Comparison of ENCODE assay signal across 17 cellular contexts in the genomic region with DNA sequence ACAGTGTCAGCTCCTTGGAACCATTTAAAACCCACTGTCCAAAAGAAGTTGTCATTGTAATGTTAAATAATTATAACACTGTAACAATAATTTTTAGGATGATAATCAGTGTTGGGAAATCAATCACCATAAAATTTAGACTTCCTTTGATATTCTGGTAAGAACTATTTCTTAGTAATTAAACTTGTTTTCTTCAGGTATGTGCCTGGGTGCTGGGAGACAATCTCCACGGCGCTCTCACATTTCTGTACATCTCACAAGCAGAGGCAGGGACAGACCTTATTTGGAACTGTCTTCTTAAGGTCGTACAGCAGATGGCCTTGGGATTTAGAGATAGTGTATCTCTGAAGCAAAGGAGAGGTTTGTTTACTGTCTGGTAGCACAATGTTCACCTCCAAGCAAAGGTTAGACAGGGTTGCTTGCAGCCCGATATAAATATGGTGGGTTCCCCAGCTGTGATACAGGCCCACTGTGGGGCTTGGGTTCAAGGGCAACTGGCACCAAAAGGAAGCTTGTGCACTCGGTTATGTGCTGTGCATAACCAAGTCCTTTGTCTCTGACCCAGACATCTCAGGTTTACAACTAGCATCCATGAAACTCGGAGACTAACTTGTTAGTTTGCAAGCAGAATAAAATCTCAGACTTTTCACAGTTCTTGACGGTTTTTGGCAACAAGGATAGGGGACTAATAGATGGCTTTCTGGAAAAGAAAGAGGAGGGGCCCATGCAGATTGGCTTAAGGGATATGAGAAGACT.
A peak's percentile ranks its signal among the peaks of the same experiment; 100 is the strongest.
DNase-seq lines count a peak whose midpoint lies in the region; ATAC-seq, FAIRE-seq and TF ChIP-seq lines count a peak whose summit lies in the region.
"Had no signal": no experiment of that assay in that cellular context is flagged by ENCODE, and none has a peak within 500 bp of the region (broad histone marks: within the 10 kb centered on the region; RNA-seq: fewer than 3 reads in every experiment).

No MANE protein-coding gene starts in this region.

- no peak overlapping the region for H3K4me2 ChIP-seq in IMR-90 (ENCODE audit: low read depth, low read length)

- no peaks in the 10 kb centered on the region for H4K20me1 ChIP-seq in IMR-90 (ENCODE audit: insufficient read depth, low read length)

- no peak overlapping the region for H3K14ac ChIP-seq in IMR-90 (replicated peaks; ENCODE audit: low read depth, low read length)

- H3K27ac Mint-ChIP-seq in stimulated activated memory B cell treated with anti-CD40 and anti-IgM and Interleukin-4, amounts not matched to agents 10 μg/mL and 1 μg/mL and 100 μg/mL, for 72 hours = peak overlapping the region; percentile 39
- H3K27ac Mint-ChIP-seq: B cell; CD4-positive, alpha-beta T cell; IgD-negative memory B cell had no signal

- H3K9me1 ChIP-seq in IMR-90 (ENCODE audit: insufficient read depth, low read length) = no peaks in the 10 kb centered on the region

- no peak for TF ChIP-seq POLR2A in IMR-90 (IDR thresholded peaks at IDR 0.05; ENCODE audit: low read depth, low read length)
- no peak for TF ChIP-seq POLR2A in GM12891 (IDR thresholded peaks at IDR 0.05; ENCODE audit: low read depth, low read length)

- H4K91ac ChIP-seq in IMR-90 (ENCODE audit: insufficient read depth, low read depth, low read length) = no peak overlapping the region

- H3K4me1 ChIP-seq in cardiac muscle cell (ENCODE audit: low read depth) = peaks cover 22% of the 10 kb centered on the region
- no peaks in the 10 kb centered on the region for H3K4me1 ChIP-seq in IMR-90 (ENCODE audit: control insufficient read depth, insufficient read depth, low read length)

- H2BK20ac ChIP-seq in IMR-90 (ENCODE audit: low read depth, low read length) = no peak overlapping the region

- H3K36me3 ChIP-seq in cardiac muscle cell (no peaks in the 10 kb centered on the region), IMR-90 (ENCODE audit: control insufficient read depth, insufficient read depth, low read length) (no peaks in the 10 kb centered on the region), WERI-Rb-1 (peaks cover 3% of the 10 kb centered on the region; the same call in 1 of the 2 replicates)

- H3K27ac ChIP-seq in cardiac muscle cell = peak overlapping the region; percentile 27
- H3K27ac ChIP-seq in IMR-90 (ENCODE audit: insufficient read depth, low read length) = no peak overlapping the region
- peak overlapping the region; percentile 57 for H3K27ac ChIP-seq in WERI-Rb-1
- H3K27ac ChIP-seq: GM23248 had no signal

- H3K56ac ChIP-seq in IMR-90 (ENCODE audit: extremely low read depth, insufficient read depth, low read length) = no peak overlapping the region

- H3K27me3 ChIP-seq in cardiac muscle cell = no peaks in the 10 kb centered on the region
- no peaks in the 10 kb centered on the region for H3K27me3 ChIP-seq in IMR-90 (ENCODE audit: control insufficient read depth, insufficient read depth, low read length)
- no peaks in the 10 kb centered on the region for H3K27me3 ChIP-seq in WERI-Rb-1 (ENCODE audit: insufficient read depth, low read depth, severe bottlenecking)

- H3K4me3 ChIP-seq in cardiac muscle cell (no peak overlapping the region), IMR-90 (ENCODE audit: insufficient read depth, low read depth, low read length) (no peak overlapping the region), WERI-Rb-1 (ENCODE audit: low read depth, low read length) (no peak overlapping the region; the same call in 1 of the 2 replicates)
- H3K4me3 ChIP-seq: GM23248 had no signal

- dilution Hi-C loops in IMR-90 (cut with HindIII; ENCODE audit: low sequenced_read_pairs, unreplicated experiment) = no loop called here

- H3K79me1 ChIP-seq in IMR-90 (ENCODE audit: low read depth in 1 of 2, low read length in 2 of 2) = no peaks in the 10 kb centered on the region

- no peak overlapping the region for H2BK120ac ChIP-seq in IMR-90 (ENCODE audit: low read depth, low read length)

- no peak overlapping the region for H2AFZ ChIP-seq in IMR-90 (replicated peaks; ENCODE audit: low read length, poor library complexity)
- H2AFZ ChIP-seq: GM23248 had no signal

- H3K4ac ChIP-seq in IMR-90 (ENCODE audit: low read depth, low read length) = no peak overlapping the region

- no peak for ATAC-seq in Right ventricle myocardium inferior
- ATAC-seq in IMR-90 (ENCODE audit: low read depth) = no peak
- no peak for ATAC-seq in stimulated activated memory B cell treated with anti-CD40 and anti-IgM and Interleukin-4, amounts not matched to agents 10 μg/mL and 1 μg/mL and 100 μg/mL, for 72 hours
- ATAC-seq in GM18861 (IDR thresholded peaks at IDR 0.05; ENCODE audit: unreplicated experiment) = no peak

- no TSS peak for BruUV-seq in IMR-90 (replicated peaks; lab: Mats Ljungman, UMichigan)

- H3K9me3 ChIP-seq in cardiac muscle cell (ENCODE audit: low read depth) (no peaks in the 10 kb centered on the region), IMR-90 (ENCODE audit: control insufficient read depth, insufficient read depth, low read length) (no peaks in the 10 kb centered on the region), WERI-Rb-1 (ENCODE audit: severe bottlenecking) (no peaks in the 10 kb centered on the region)

- TF ChIP-seq CTCF in cardiac muscle cell (IDR thresholded peaks at IDR 0.05; ENCODE audit: low read depth, low read length) = no peak
- TF ChIP-seq CTCF in IMR-90 (conservative IDR thresholded peaks at IDR 0.05; ENCODE audit: low read depth, low read length) = no peak
- no peak for TF ChIP-seq CTCF in WERI-Rb-1 (IDR thresholded peaks at IDR 0.05; ENCODE audit: low read depth, low read length)

- H3K23ac ChIP-seq in IMR-90 (ENCODE audit: low read depth, low read length) = no peak overlapping the region

- H3K27me3 Mint-ChIP-seq in stimulated activated memory B cell treated with anti-CD40 and anti-IgM and Interleukin-4, amounts not matched to agents 10 μg/mL and 1 μg/mL and 100 μg/mL, for 72 hours = no peaks in the 10 kb centered on the region
- H3K27me3 Mint-ChIP-seq: B cell; CD4-positive, alpha-beta T cell; IgD-negative memory B cell had no signal

- FAIRE-seq in GM12891 (lab: Jason Lieb, UNC) = no peak
- FAIRE-seq: A204.1, D721Med, H54 had no signal

- no peaks in the 10 kb centered on the region for H3K9me3 Mint-ChIP-seq in stimulated activated memory B cell treated with anti-CD40 and anti-IgM and Interleukin-4, amounts not matched to agents 10 μg/mL and 1 μg/mL and 100 μg/mL, for 72 hours
- H3K9me3 Mint-ChIP-seq: CD4-positive, alpha-beta T cell; IgD-negative memory B cell had no signal

- no peak overlapping the region for H2AK5ac ChIP-seq in IMR-90 (ENCODE audit: low read depth, low read length)

- H3K4me1 Mint-ChIP-seq in stimulated activated memory B cell treated with anti-CD40 and anti-IgM and Interleukin-4, amounts not matched to agents 10 μg/mL and 1 μg/mL and 100 μg/mL, for 72 hours = peaks cover 21% of the 10 kb centered on the region

- H3K18ac ChIP-seq in IMR-90 (ENCODE audit: low read depth, low read length) = no peak overlapping the region

- H3K4me3 Mint-ChIP-seq in stimulated activated memory B cell treated with anti-CD40 and anti-IgM and Interleukin-4, amounts not matched to agents 10 μg/mL and 1 μg/mL and 100 μg/mL, for 72 hours = no peak overlapping the region
- H3K4me3 Mint-ChIP-seq: B cell; CD4-positive, alpha-beta T cell; IgD-negative memory B cell had no signal

- no peak overlapping the region for H2BK5ac ChIP-seq in IMR-90 (ENCODE audit: low read depth, low read length, poor library complexity, severe bottlenecking)

- peaks cover 40% of the 10 kb centered on the region for H3K36me3 Mint-ChIP-seq in stimulated activated memory B cell treated with anti-CD40 and anti-IgM and Interleukin-4, amounts not matched to agents 10 μg/mL and 1 μg/mL and 100 μg/mL, for 72 hours

- CTCF ChIA-PET in IMR-90 (lab: Yijun Ruan, JAX) = no interaction called here

- whole genome bisulfite sequencing in IMR-90 (ENCODE audit: extremely low coverage in 2 of 2, insufficient read length in 1 of 2), 2 experiments = no CpG with 5 or more reads among the region's 7 CpGs

- POLR2A ChIA-PET in IMR-90 (lab: Charles Lee; ENCODE audit: unreplicated experiment) = no interaction called here

- H4K5ac ChIP-seq in IMR-90 (ENCODE audit: low read depth, low read length) = no peak overlapping the region

- H2AK9ac ChIP-seq in IMR-90 (replicated peaks; ENCODE audit: low read depth, low read length, poor library complexity) = peak overlapping the region; percentile 62

- TF ChIP-seq RAD21 in IMR-90 (IDR thresholded peaks at IDR 0.05; ENCODE audit: low read length) = no peak

- no peak overlapping the region for H3K9ac ChIP-seq in IMR-90 (ENCODE audit: low read depth, low read length)
- H3K9ac ChIP-seq: GM23248 had no signal

- H4K8ac ChIP-seq in IMR-90 (ENCODE audit: low read depth in 2 of 2, low read length in 2 of 2) = no peak overlapping the region

- no peak overlapping the region for H2BK15ac ChIP-seq in IMR-90 (ENCODE audit: low read depth, low read length)

- in situ Hi-C loops in IMR-90 (cut with MboI; ENCODE audit: low sequenced_read_pairs) = no loop called here

- intact Hi-C loops in Right ventricle myocardium inferior (cut with DNase I) = no loop called here
- intact Hi-C loops in IMR-90 (cut with micrococcal nuclease) = loop anchor here (2.0 kb wide), 2 partner anchors 961 to 969 kb away; no protein-coding TSS in a partner anchor

- DNase-seq in cardiac muscle cell (ENCODE audit: low read depth in 1 of 2, low spot score in 1 of 2) (no peak), Right ventricle myocardium inferior (ENCODE audit: missing footprints) (no peak), IMR-90 (no peak), WERI-Rb-1 (peak; percentile 35), GM12891 (ENCODE audit: insufficient read length, low spot score) (no peak)
- DNase-seq: C1 segment of cervical spinal cord; CD4-positive, alpha-beta T cell; DMS53; GF-D8; GM23248 had no signal

TF ChIP-seq in IMR-90, 13 proteins besides CTCF, POLR2A, EP300 and RAD21 (continues in another document):
- TF ChIP-seq NFE2L2 (IDR thresholded peaks at IDR 0.05; ENCODE audit: low read depth, low read length) (no peak), CEBPB (IDR thresholded peaks at IDR 0.05; ENCODE audit: low read depth, low read length) (no peak), MAZ (IDR thresholded peaks at IDR 0.05; ENCODE audit: borderline replicate concordance, low read depth, low read length) (no peak)

TF ChIP-seq in GM12891, 5 proteins besides CTCF, POLR2A, EP300 and RAD21:
- TF ChIP-seq POLR2AphosphoS5 (IDR thresholded peaks at IDR 0.05; ENCODE audit: low read depth, low read length) (no peak), SPI1 (IDR thresholded peaks at IDR 0.05; ENCODE audit: low read depth, low read length) (no peak), PAX5 (IDR thresholded peaks at IDR 0.05; ENCODE audit: insufficient read depth, low read length, severe bottlenecking) (no peak), POU2F2 (IDR thresholded peaks at IDR 0.05; ENCODE audit: low read depth, low read length) (no peak), TAF1 (IDR thresholded peaks at IDR 0.05; ENCODE audit: low read depth, low read length) (no peak)
